ENCODE assay signal across 10 cellular contexts in genomic region chr1:55195523-55196233, GRCh38. TPM values are rescaled to one million over a fixed set of nuclear protein-coding genes. Genes with fewer than 3 reads are reported as not detected.
DNase-seq lines count a peak whose midpoint lies in the region; ATAC-seq, FAIRE-seq and TF ChIP-seq lines count a peak whose summit lies in the region.
"Had no signal": no experiment of that assay in that cellular context is flagged by ENCODE, and none has a peak within 500 bp of the region (broad histone marks: within the 10 kb centered on the region; RNA-seq: fewer than 3 reads in every experiment).

No MANE protein-coding gene starts in this region.

- BruUV-seq in Calu3 (replicated peaks; lab: Mats Ljungman, UMichigan) (no TSS peak), Panc1 (replicated peaks; lab: Mats Ljungman, UMichigan) (no TSS peak)

- intact Hi-C loops in Calu3 (cut with micrococcal nuclease; ENCODE audit: unreplicated experiment), result no loop called here
- intact Hi-C loops in Panc1 (cut with micrococcal nuclease; ENCODE audit: unreplicated experiment), result no loop called here

- H3K36me3 Mint-ChIP-seq in Calu3 (ENCODE audit: insufficient read depth, unreplicated experiment) (no peaks in the 10 kb centered on the region), immature natural killer cell (peaks cover 0 to 4% (median 0%) of the 10 kb centered on the region in 3 donors)

- POLR2A ChIA-PET in Panc1 (lab: Charles Lee), result interaction anchor here (0.6 to 0.8 kb wide), 2 partner anchors 14 to 39 kb away, joined by 3 read pairs; no protein-coding TSS in a partner anchor

- CTCF ChIA-PET in Calu3 (lab: Charles Lee), result no interaction called here
- CTCF ChIA-PET in Panc1 (lab: Charles Lee), result no interaction called here

- H3K27ac ChIP-seq in Panc1 (ENCODE audit: low read length), result 0 out of 2 replicates have a peak overlapping the region, but pooled peaks have one; percentile 15

- no peaks in the 10 kb centered on the region for H3K36me3 ChIP-seq in Panc1 (ENCODE audit: control insufficient read depth, insufficient read depth, low read length)

- no peak overlapping the region for H3K4me3 ChIP-seq in Panc1 (ENCODE audit: low read depth in 2 of 2, low read length in 2 of 2)

- no peak for TF ChIP-seq POLR2A in GM12892 (IDR thresholded peaks at IDR 0.05; ENCODE audit: low read depth, low read length)

- H3K27ac Mint-ChIP-seq in Calu3 (ENCODE audit: unreplicated experiment) (peak overlapping the region; percentile 9), immature natural killer cell (peak overlapping the region; percentile 4 to 75 (median 46))

- TF ChIP-seq CTCF in Calu3 (IDR thresholded peaks at IDR 0.05; ENCODE audit: unreplicated experiment), result no peak
- TF ChIP-seq CTCF in Panc1 (IDR thresholded peaks at IDR 0.05), result no peak

- no peaks in the 10 kb centered on the region for H3K9me3 Mint-ChIP-seq in Calu3 (ENCODE audit: low read depth, unreplicated experiment)
- H3K9me3 Mint-ChIP-seq in immature natural killer cell, result no peaks in the 10 kb centered on the region

- in situ Hi-C loops in Panc1 (cut with HindIII; ENCODE audit: low pct_unique_long_range_greater_than_20kb, low sequenced_read_pairs), result no loop called here

- no peaks in the 10 kb centered on the region for H3K27me3 ChIP-seq in Panc1 (ENCODE audit: control insufficient read depth, insufficient read depth, low read length)

- DNase-seq in Calu3 (no peak), Panc1 (ENCODE audit: low read depth, low spot score) (no peak), immature natural killer cell (no peak), C1 segment of cervical spinal cord (lab: John Stamatoyannopoulos, UW) (no peak), GM12892 (ENCODE audit: insufficient read length) (no peak), epidermal melanocyte (ENCODE audit: insufficient read length, low spot score) (no peak), germinal center (ENCODE audit: low spot score) (no peak)
- DNase-seq: NCI-H1694; stimulated activated CD4-positive, alpha-beta T cell treated with anti-CD3 and anti-CD28 coated beads, Interleukin-1b, Interleukin-23, amount 100 ng/mL, for 48 hours had no signal

- H3K4me3 Mint-ChIP-seq in Calu3 (ENCODE audit: low read depth, unreplicated experiment) (no peak overlapping the region), immature natural killer cell (peak overlapping the region in 1 of 5 donors; percentile 19)

- H3K4me1 Mint-ChIP-seq in Calu3 (ENCODE audit: low read depth, unreplicated experiment), result peaks cover 35% of the 10 kb centered on the region
- peaks cover 73 to 94% of the 10 kb centered on the region in 2 donors for H3K4me1 Mint-ChIP-seq in immature natural killer cell

- peaks cover 57% of the 10 kb centered on the region for H3K4me1 ChIP-seq in Panc1 (ENCODE audit: control insufficient read depth, insufficient read depth, low read length)

- no peaks in the 10 kb centered on the region for H3K9me3 ChIP-seq in Panc1 (ENCODE audit: control insufficient read depth, insufficient read depth, low read depth, low read length)

- peak; percentile 44 for ATAC-seq in GM21619 (IDR thresholded peaks at IDR 0.05; ENCODE audit: unreplicated experiment)
- no peak for ATAC-seq in Panc1

- H3K27me3 Mint-ChIP-seq in Calu3 (ENCODE audit: unreplicated experiment), result no peaks in the 10 kb centered on the region
- H3K27me3 Mint-ChIP-seq in immature natural killer cell (ENCODE audit: low read depth in 3 of 3), result no peaks in the 10 kb centered on the region

- no peak for FAIRE-seq in GM12892 (lab: Jason Lieb, UNC)

RNA-seq across cellular contexts. Expression of gene USP24, which starts 19.5 kb away (rescaled TPM):
- 40.3 and 45.3 TPM in 2 replicates for total RNA-seq in Calu3 (2022)
- total RNA-seq in Panc1 (2021; ENCODE audit: unreplicated experiment), result 52.2 TPM
- 19.9 TPM for polyA plus RNA-seq in Panc1 (2012; ENCODE audit: insufficient read length)
- polyA plus RNA-seq in immature natural killer cell, result 10 to 100 TPM in 1 of 3 donors, 1 to 10 TPM in 2; 3.0 to 10.1 (median 3.7) TPM
- 15.8 TPM for polyA plus RNA-seq in GM12892 (2012; ENCODE audit: missing spikeins)
